11 cellular contexts compared by ENCODE assay signal in genomic region chr5:142358121-142358520, GRCh38. TPM values are rescaled to one million over a fixed set of nuclear protein-coding genes. Genes with fewer than 3 reads are reported as not detected.
DNase-seq lines count a peak whose midpoint lies in the region; ATAC-seq and TF ChIP-seq lines count a peak whose summit lies in the region.
"Had no signal": no experiment of that assay in that cellular context is flagged by ENCODE, and none has a peak within 500 bp of the region (broad histone marks: within the 10 kb centered on the region; RNA-seq: fewer than 3 reads in every experiment).

No MANE protein-coding gene starts in this region.

- no peaks in the 10 kb centered on the region for H4K20me1 ChIP-seq in GM23338 (replicated peaks; ENCODE audit: insufficient read depth)
- H4K20me1 ChIP-seq in OCI-LY7 (ENCODE audit: insufficient read depth, low read length), result peaks cover 5% of the 10 kb centered on the region

- CTCF ChIA-PET in OCI-LY7 (lab: Charles Lee; ENCODE audit: unreplicated experiment), result no interaction called here

- H3K27me3 ChIP-seq in GM23338 (ENCODE audit: insufficient read depth) (no peaks in the 10 kb centered on the region), adipocyte (replicated peaks; ENCODE audit: control insufficient read depth, insufficient read depth, low read length) (no peaks in the 10 kb centered on the region), mucosa of stomach (ENCODE audit: control insufficient read depth, insufficient read depth, low read length) (peaks cover 6% of the 10 kb centered on the region)

- H3K27ac Mint-ChIP-seq in GM23338, result peak overlapping the region; percentile 98

- H3K4me1 ChIP-seq in GM23338 (ENCODE audit: insufficient read depth) (peaks cover 67% of the 10 kb centered on the region), adipocyte (ENCODE audit: control insufficient read depth, insufficient read depth, low read length) (peaks cover 36% of the 10 kb centered on the region), mucosa of stomach (ENCODE audit: control insufficient read depth, insufficient read depth, low read length) (peaks cover 38% of the 10 kb centered on the region), OCI-LY7 (ENCODE audit: insufficient read depth, low read length, poor library complexity, severe bottlenecking) (peaks cover 16% of the 10 kb centered on the region)

- no peaks in the 10 kb centered on the region for H3K36me3 ChIP-seq in GM23338 (ENCODE audit: insufficient read depth)
- no peaks in the 10 kb centered on the region for H3K36me3 ChIP-seq in adipocyte (ENCODE audit: control insufficient read depth, insufficient read depth, low read length, severe bottlenecking)
- H3K36me3 ChIP-seq in mucosa of stomach (ENCODE audit: control insufficient read depth, insufficient read depth, low read length), result no peaks in the 10 kb centered on the region
- no peaks in the 10 kb centered on the region for H3K36me3 ChIP-seq in OCI-LY7 (ENCODE audit: insufficient read depth, low read length)

- TF ChIP-seq CTCF in 22Rv1 (IDR thresholded peaks at IDR 0.05) (no peak), GM23338 (conservative IDR thresholded peaks at IDR 0.05; ENCODE audit: low read depth in 2 of 2) (no peak), OCI-LY7 (conservative IDR thresholded peaks at IDR 0.05; ENCODE audit: low read length) (no peak)

- intact Hi-C loops in OCI-LY7 (cut with micrococcal nuclease; ENCODE audit: unreplicated experiment), result loop anchor here (5.0 kb wide), 1 partner anchor 136 kb away; no protein-coding TSS in a partner anchor

- peak overlapping the region; percentile 86 for H3K27ac ChIP-seq in 22Rv1
- H3K27ac ChIP-seq in GM23338 (ENCODE audit: low read depth), result peak overlapping the region; percentile 94
- no peak overlapping the region for H3K27ac ChIP-seq in OCI-LY7 (ENCODE audit: low read depth, low read length, poor library complexity, severe bottlenecking)

- DNase-seq in GM23338 (ENCODE audit: low spot score) (no peak), adipocyte (ENCODE audit: low read depth) (no peak), NCI-H2171 (lab: John Stamatoyannopoulos, UW) (no peak), OCI-LY7 (ENCODE audit: low spot score) (no peak)
- DNase-seq: DMS 273 treated with DMSO at 0.1 percent for 48 hours, NCI-H1694 treated with DMSO at 0.1 percent for 48 hours, SHP77 had no signal

- H3K9me3 ChIP-seq in adipocyte (ENCODE audit: control insufficient read depth, low read length), result no peaks in the 10 kb centered on the region
- no peaks in the 10 kb centered on the region for H3K9me3 ChIP-seq in mucosa of stomach (ENCODE audit: control insufficient read depth, low read length)
- no peaks in the 10 kb centered on the region for H3K9me3 ChIP-seq in OCI-LY7 (ENCODE audit: low read length)

- no peaks in the 10 kb centered on the region for H3K9me2 ChIP-seq in GM23338 (ENCODE audit: insufficient read depth)
- H3K9me2 ChIP-seq in OCI-LY7 (ENCODE audit: insufficient read depth, low read length), result no peaks in the 10 kb centered on the region

- H3K4me3 ChIP-seq in GM23338 (no peak overlapping the region), adipocyte (ENCODE audit: low read length) (peak overlapping the region; percentile 82), mucosa of stomach (ENCODE audit: low read length) (peak overlapping the region; percentile 38), OCI-LY7 (ENCODE audit: low read depth, low read length, poor library complexity, severe bottlenecking) (no peak overlapping the region)

- ATAC-seq in GM23338 (no peak), HG03520 (IDR thresholded peaks at IDR 0.05; ENCODE audit: unreplicated experiment) (no peak), HG02571 (IDR thresholded peaks at IDR 0.05; ENCODE audit: unreplicated experiment) (no peak)

- peak overlapping the region; percentile 92 for H3K9ac ChIP-seq in adipocyte (ENCODE audit: low read length)
- peak overlapping the region; percentile 83 for H3K9ac ChIP-seq in mucosa of stomach (ENCODE audit: low read length)

- POLR2A ChIA-PET in OCI-LY7 (lab: Charles Lee), result no interaction called here

- peak overlapping the region; percentile 89 for H3K4me2 ChIP-seq in GM23338
- H3K4me2 ChIP-seq in OCI-LY7 (ENCODE audit: low read length), result no peak overlapping the region

- H3K79me2 ChIP-seq in GM23338 (replicated peaks; ENCODE audit: insufficient read depth) (0 out of 2 replicates have a peak, but pooled peaks cover 4% of the 10 kb centered on the region), OCI-LY7 (ENCODE audit: insufficient read depth, low read depth, low read length) (no peaks in the 10 kb centered on the region)

- peaks cover 33% of the 10 kb centered on the region for H3F3A ChIP-seq in GM23338 (replicated peaks; ENCODE audit: low read depth)

- peaks cover 14% of the 10 kb centered on the region for H3K27me3 Mint-ChIP-seq in GM23338 (ENCODE audit: insufficient read depth, low read depth, poor library complexity)

- H2AFZ ChIP-seq in GM23338, result no peak overlapping the region
- no peak overlapping the region for H2AFZ ChIP-seq in OCI-LY7 (ENCODE audit: low read length)

- peaks cover 10% of the 10 kb centered on the region; the same call in 2 of the 3 replicates for H3K36me3 Mint-ChIP-seq in GM23338 (ENCODE audit: low read depth)

- BruUV-seq in OCI-LY7 (replicated peaks; lab: Mats Ljungman, UMichigan), result no TSS peak

- peaks cover 65% of the 10 kb centered on the region for H3K4me1 Mint-ChIP-seq in GM23338

- peak overlapping the region; percentile 59; the same call in 2 of the 3 replicates for H3K4me3 Mint-ChIP-seq in GM23338

- H3K9me3 Mint-ChIP-seq in GM23338, result 0 out of 3 replicates have a peak, but pooled peaks cover 6% of the 10 kb centered on the region

TF ChIP-seq in GM23338, 12 proteins besides CTCF, POLR2A, EP300 and RAD21 (continues in another document):
- TF ChIP-seq JUNB (IDR thresholded peaks at IDR 0.05; ENCODE audit: unreplicated experiment), result no peak
- TF ChIP-seq ZNF114 (CRISPR knock-in tag; IDR thresholded peaks at IDR 0.05), result no peak
- TF ChIP-seq ETS1 (IDR thresholded peaks at IDR 0.05), result no peak
- no peak for TF ChIP-seq ZNF331 (CRISPR knock-in tag; IDR thresholded peaks at IDR 0.05; ENCODE audit: low read depth)
- TF ChIP-seq EZH2phosphoT487 (IDR thresholded peaks at IDR 0.05; ENCODE audit: unreplicated experiment), result no peak
- TF ChIP-seq CREB1 (CRISPR knock-in tag; IDR thresholded peaks at IDR 0.05; ENCODE audit: low read depth), result no peak
- TF ChIP-seq REST (IDR thresholded peaks at IDR 0.05; ENCODE audit: unreplicated experiment), result no peak
- no peak for TF ChIP-seq NANOG (IDR thresholded peaks at IDR 0.05; ENCODE audit: borderline replicate concordance)
- no peak for TF ChIP-seq EZH2 (IDR thresholded peaks at IDR 0.05; ENCODE audit: low read depth, unreplicated experiment)

RNA-seq across cellular contexts. Expression of gene SPRY4, which starts 33.3 kb away (rescaled TPM):
- 177 and 240 TPM in 2 replicates for total RNA-seq in GM23338 (2014; rRNA removed; shearing (Covaris generic))
- 70.6 and 70.9 TPM in 2 replicates for polyA plus RNA-seq in GM23338 (2016; fragmentation: Nextera tagmentation; extraction: Ambion mirVana)
- not detected in 2 replicates for total RNA-seq in OCI-LY7 (2014; rRNA removed; shearing (Covaris generic))
- total RNA-seq in OCI-LY7 (2022), result not detected in 2 replicates

Comparison
In these comparisons a context has a peak if more than half of its experiments do, and no peak if none do; other contexts are left out.
1. H3K4me3 ChIP-seq: peak in adipocyte (single experiment) and mucosa of stomach (single experiment); none in GM23338 (single experiment) and OCI-LY7 (single experiment).
2. RNA of gene SPRY4, which starts 33.3 kb away (total RNA-seq): 177 to 240 TPM in GM23338; not detected in OCI-LY7; every median in the first group is over 100 times any median in the second.